ENCODE assay signal across 8 cellular contexts in genomic region chr1:24186711-24186992, GRCh38. TPM values are rescaled to one million over a fixed set of nuclear protein-coding genes. Genes with fewer than 3 reads are reported as not detected.
DNase-seq lines count a peak whose midpoint lies in the region; ATAC-seq and TF ChIP-seq lines count a peak whose summit lies in the region.

No MANE protein-coding gene starts in this region.

- H3K4me1 Mint-ChIP-seq in T-cell: peaks cover 41 to 52% (median 41%) of the 10 kb centered on the region in 3 donors

- no peaks in the 10 kb centered on the region for H3K36me3 ChIP-seq in prostate gland

- H3K27ac ChIP-seq in foreskin keratinocyte (peak overlapping the region; percentile 82), prostate gland (peak overlapping the region; percentile 82 to 92), caudate nucleus (ENCODE audit: low read depth, low read length) (no peak overlapping the region)

- intact Hi-C loops in prostate gland (cut with DNase I): no loop called here

- H3K36me3 Mint-ChIP-seq in T-cell: no peaks in the 10 kb centered on the region

- H3K4me3 ChIP-seq in prostate gland: peak overlapping the region; percentile 43 to 56

- POLR2A ChIA-PET in T-cell (lab: Charles Lee): no interaction called here

- peak overlapping the region; percentile 64 to 68 for H3K27ac Mint-ChIP-seq in T-cell

- H3K27me3 Mint-ChIP-seq in T-cell: no peaks in the 10 kb centered on the region

- CTCF ChIA-PET in T-cell (lab: Charles Lee): interaction anchor here in 1 of 2 donors (0.9 to 2.7 kb wide), 2 partner anchors 36 to 205 kb away, joined by 4 to 12 read pairs; no protein-coding TSS in a partner anchor

- no peaks in the 10 kb centered on the region for H3K9me3 Mint-ChIP-seq in T-cell

- DNase-seq in G401 (ENCODE audit: low spot score) (peak; percentile 53), T-cell (no peak), foreskin keratinocyte (no peak), prostate gland (ENCODE audit: low spot score) (no peak), NCI-H2196 (lab: John Stamatoyannopoulos, UW; ENCODE audit: unreplicated experiment) (no peak), caudate nucleus (lab: John Stamatoyannopoulos, UW) (no peak), MV-4-11 (lab: John Stamatoyannopoulos, UW) (no peak), NCI-H226 (no peak)

- H3K27me3 ChIP-seq in foreskin keratinocyte: no peaks in the 10 kb centered on the region
- no peaks in the 10 kb centered on the region for H3K27me3 ChIP-seq in prostate gland (replicated peaks; ENCODE audit: insufficient read depth)

- in situ Hi-C loops in G401 (cut with HindIII; ENCODE audit: low sequenced_read_pairs): loop anchor here (25.0 kb wide), 1 partner anchor 201 kb away; no protein-coding TSS in a partner anchor

- H3K9me3 ChIP-seq in prostate gland: no peaks in the 10 kb centered on the region

- H3K4me1 ChIP-seq in foreskin keratinocyte (peaks cover 8% of the 10 kb centered on the region), prostate gland (replicated peaks) (no peaks in the 10 kb centered on the region)

- H3K4me3 Mint-ChIP-seq in T-cell: peak overlapping the region; percentile 79 to 80 (median 79)

- TF ChIP-seq CTCF in foreskin keratinocyte (conservative IDR thresholded peaks at IDR 0.05) (no peak), prostate gland (IDR thresholded peaks at IDR 0.05) (no peak)

- ATAC-seq in T-cell (replicated peaks in 1 of 4): no peak
- no peak for ATAC-seq in foreskin keratinocyte

- TF ChIP-seq POLR2A in prostate gland (IDR thresholded peaks at IDR 0.05): no peak

- WGBS in prostate gland: 32% methylated on average over 8 of the region's 8 CpGs

RNA-seq across cellular contexts. Expression of gene IFNLR1, which starts 0.4 kb away (rescaled TPM):
- 0.62 and 1.5 TPM in 2 replicates for total RNA-seq in G401 (2014; rRNA removed; shearing (Covaris generic))
- 1 to 10 TPM; 2.4 to 7.0 (median 6.0) TPM for total RNA-seq in T-cell
- 10.9 and 11.9 TPM in 2 replicates for total RNA-seq in foreskin keratinocyte
- polyA plus RNA-seq in foreskin keratinocyte: 6.1 and 9.5 TPM in 2 replicates
- 1 to 10 TPM; 6.6 to 9.2 TPM for total RNA-seq in prostate gland

RNA-seq across cellular contexts. Expression of gene IL22RA1, which starts 43.7 kb away (rescaled TPM):
- total RNA-seq in G401 (2014; rRNA removed; shearing (Covaris generic)): not detected in 2 replicates
- under 1 TPM in 2 of 5 donors, not detected in 3; 0.13 to 0.15 TPM for total RNA-seq in T-cell
- total RNA-seq in foreskin keratinocyte: 5.6 and 7.0 TPM in 2 replicates
- polyA plus RNA-seq in foreskin keratinocyte: 6.2 and 6.3 TPM in 2 replicates
- total RNA-seq in prostate gland: 1 to 10 TPM in 1 of 2 donors, under 1 TPM in 1; 0.82 to 1.0 TPM
